7 cellular contexts compared by ENCODE assay signal in the genomic region with DNA sequence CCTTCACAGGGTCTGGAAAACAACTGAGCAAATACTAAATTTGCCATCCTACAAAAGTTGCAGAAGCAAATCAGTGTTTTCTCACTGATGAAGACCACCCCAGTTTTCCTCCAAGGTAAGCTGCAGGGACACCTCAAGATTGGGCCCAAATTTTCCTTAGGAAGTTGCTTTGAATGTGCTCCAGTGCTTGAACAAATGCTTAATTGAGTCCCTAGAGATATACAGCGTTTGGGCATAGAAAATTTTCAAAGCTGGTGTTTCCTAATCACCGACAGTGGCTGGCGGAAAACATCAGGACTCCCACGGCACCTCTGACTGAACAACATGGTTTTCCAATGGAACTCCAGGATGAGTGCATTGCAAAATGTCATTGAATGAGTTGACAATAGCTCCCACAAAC.
"Had no signal": no experiment of that assay in that cellular context is flagged by ENCODE, and none has a peak within 500 bp of the region (broad histone marks: within the 10 kb centered on the region; RNA-seq: fewer than 3 reads in every experiment).

No MANE protein-coding gene starts in this region.

- H3K4me3 ChIP-seq: GM23248, K562 had no signal

- H2AFZ ChIP-seq: GM23248 had no signal

- ATAC-seq: K562 had no signal

- DNase-seq: GM23248, H9, HCEC 1CT, HFFc6, IMR-90, KG1 had no signal

- H3K27ac ChIP-seq: GM23248 had no signal

- H3K9ac ChIP-seq: GM23248 had no signal
